Comparison of ENCODE assay signal across 11 cellular contexts in the genomic region with DNA sequence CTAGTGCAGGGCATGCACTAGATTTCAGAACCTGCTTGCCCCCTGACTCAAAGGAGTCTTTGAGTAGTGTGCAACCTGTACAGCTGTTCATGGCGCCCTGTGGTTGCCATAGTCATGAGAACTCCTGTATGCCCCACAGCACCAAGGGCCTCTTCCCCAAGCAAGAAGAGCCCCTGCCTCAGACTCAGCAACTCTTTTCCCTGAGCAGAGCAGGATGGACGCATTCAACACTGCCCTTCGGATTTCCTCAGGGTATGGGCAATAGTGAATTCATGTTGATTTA.
DNase-seq lines count a peak whose midpoint lies in the region; ATAC-seq and TF ChIP-seq lines count a peak whose summit lies in the region.
"Had no signal": no experiment of that assay in that cellular context is flagged by ENCODE, and none has a peak within 500 bp of the region (broad histone marks: within the 10 kb centered on the region; RNA-seq: fewer than 3 reads in every experiment).

No MANE protein-coding gene starts in this region.

- TF ChIP-seq CTCF in right atrium auricular region (IDR thresholded peaks at IDR 0.05) (no peak), colonic mucosa (IDR thresholded peaks at IDR 0.05) (no peak), osteocyte (IDR thresholded peaks at IDR 0.05) (no peak), testis (IDR thresholded peaks at IDR 0.05) (no peak)

- intact Hi-C loops in left ventricle myocardium superior (cut with micrococcal nuclease) (no loop called here), colonic mucosa (cut with DNase I) (no loop called here), testis (cut with DNase I; ENCODE audit: low total_unique reads) (no loop called here)

- H3K36me3 ChIP-seq in right atrium auricular region (no peaks in the 10 kb centered on the region), colonic mucosa (no peaks in the 10 kb centered on the region), testis (ENCODE audit: low read depth, missing control alignments) (no peaks in the 10 kb centered on the region)

- DNase-seq in right atrium auricular region (ENCODE audit: low spot score): no peak
- DNase-seq in left ventricle myocardium superior: no peak
- no peak for DNase-seq in colonic mucosa
- no peak for DNase-seq in osteocyte (ENCODE audit: extremely low spot score, unreplicated experiment)
- DNase-seq in testis: no peak
- DNase-seq in nucleus accumbens (lab: John Stamatoyannopoulos, UW): no peak
- DNase-seq: activated naive CD8-positive, alpha-beta T cell treated with anti-CD3 and anti-CD28 coated beads, Interleukin-2, amount 10 ng/mL, durations not matched to agents 7 days and 5 days; natural killer cell had no signal

- H3K9me3 ChIP-seq in right atrium auricular region (no peaks in the 10 kb centered on the region), colonic mucosa (no peaks in the 10 kb centered on the region), testis (no peaks in the 10 kb centered on the region)

- no peaks in the 10 kb centered on the region for H3K36me3 Mint-ChIP-seq in osteocyte (ENCODE audit: unreplicated experiment)
- H3K36me3 Mint-ChIP-seq: natural killer cell had no signal

- H3K27me3 Mint-ChIP-seq in osteocyte (ENCODE audit: unreplicated experiment): peaks cover 6% of the 10 kb centered on the region

- no peak overlapping the region for H3K4me3 Mint-ChIP-seq in osteocyte (ENCODE audit: unreplicated experiment)
- H3K4me3 Mint-ChIP-seq: activated naive CD8-positive, alpha-beta T cell treated with anti-CD3 and anti-CD28 coated beads, Interleukin-2, amount 10 ng/mL, durations not matched to agents 7 days and 5 days; natural killer cell had no signal

- no peak overlapping the region for H3K9ac ChIP-seq in colonic mucosa (ENCODE audit: low read depth in 2 of 2, low read length in 2 of 2)

- TF ChIP-seq POLR2A in testis (IDR thresholded peaks at IDR 0.05): no peak

- H3K9me3 Mint-ChIP-seq in osteocyte (ENCODE audit: unreplicated experiment): no peaks in the 10 kb centered on the region
- H3K9me3 Mint-ChIP-seq: activated naive CD8-positive, alpha-beta T cell treated with anti-CD3 and anti-CD28 coated beads, Interleukin-2, amount 10 ng/mL, durations not matched to agents 7 days and 5 days; natural killer cell had no signal

- H3K27ac ChIP-seq in right atrium auricular region (peak overlapping the region; percentile 88 to 94), colonic mucosa (peak overlapping the region; percentile 62), testis (peak overlapping the region in 1 of 2 donors; percentile 34)
- H3K27ac ChIP-seq: foreskin keratinocyte had no signal

- H3K27me3 ChIP-seq in right atrium auricular region: no peaks in the 10 kb centered on the region
- H3K27me3 ChIP-seq in colonic mucosa: no peaks in the 10 kb centered on the region
- no peaks in the 10 kb centered on the region for H3K27me3 ChIP-seq in testis
- H3K27me3 ChIP-seq: foreskin keratinocyte had no signal

- H3K4me1 Mint-ChIP-seq in osteocyte (ENCODE audit: unreplicated experiment): peaks cover 24% of the 10 kb centered on the region

- ATAC-seq in left ventricle myocardium superior: no peak
- no peak for ATAC-seq in HG02642 (IDR thresholded peaks at IDR 0.05; ENCODE audit: poor library complexity, unreplicated experiment)
- ATAC-seq in HG02588 (IDR thresholded peaks at IDR 0.05; ENCODE audit: unreplicated experiment): no peak
- ATAC-seq: natural killer cell had no signal

- peak overlapping the region; percentile 56 for H3K27ac Mint-ChIP-seq in osteocyte (ENCODE audit: unreplicated experiment)
- H3K27ac Mint-ChIP-seq: activated naive CD8-positive, alpha-beta T cell treated with anti-CD3 and anti-CD28 coated beads, Interleukin-2, amount 10 ng/mL, durations not matched to agents 7 days and 5 days; natural killer cell had no signal

- 95 to 97% methylated on average over 3 of the region's 3 CpGs for WGBS in testis, 2 donors

- H3K4me1 ChIP-seq in right atrium auricular region (peaks cover 0 to 42% of the 10 kb centered on the region in 2 donors), colonic mucosa (no peaks in the 10 kb centered on the region), testis (peaks cover 23% of the 10 kb centered on the region)
- H3K4me1 ChIP-seq: foreskin keratinocyte had no signal

- H3K4me3 ChIP-seq in right atrium auricular region: no peak overlapping the region
- H3K4me3 ChIP-seq in colonic mucosa: no peak overlapping the region
- no peak overlapping the region for H3K4me3 ChIP-seq in testis
